In genomic region chr7:76393116-76394031, GRCh38 we compare ENCODE assay signal across 8 cellular contexts. TPM values are rescaled to one million over a fixed set of nuclear protein-coding genes. Genes with fewer than 3 reads are reported as not detected.
DNase-seq lines count a peak whose midpoint lies in the region; ATAC-seq, FAIRE-seq and TF ChIP-seq lines count a peak whose summit lies in the region.

No MANE protein-coding gene starts in this region.

- peak overlapping the region; percentile 100 for H3K23ac ChIP-seq in neuronal stem cell (ENCODE audit: low read depth, low read length, poor library complexity)

- H3K27me3 ChIP-seq in RWPE2 (ENCODE audit: insufficient read depth, poor library complexity, severe bottlenecking), result no peaks in the 10 kb centered on the region
- no peaks in the 10 kb centered on the region for H3K27me3 ChIP-seq in foreskin keratinocyte
- H3K27me3 ChIP-seq in neuronal stem cell (ENCODE audit: control insufficient read depth in 3 of 3, insufficient read depth in 3 of 3, low read depth in 1 of 3, low read length in 3 of 3), result no peaks in the 10 kb centered on the region
- H3K27me3 ChIP-seq in subcutaneous abdominal adipose tissue (ENCODE audit: control insufficient read depth in 5 of 5, insufficient read depth in 4 of 5, low read length in 5 of 5), result no peaks in the 10 kb centered on the region

- peak overlapping the region; percentile 72 for H3K9ac ChIP-seq in ES-I3 (ENCODE audit: low read depth, low read length)
- peak overlapping the region; percentile 97 for H3K9ac ChIP-seq in neuronal stem cell (ENCODE audit: low read depth, low read length, poor library complexity)
- H3K9ac ChIP-seq in subcutaneous abdominal adipose tissue (ENCODE audit: low read length in 5 of 5), result peak overlapping the region; percentile 48 to 81 (median 79)

- H3K4me1 ChIP-seq in ES-I3 (ENCODE audit: insufficient read depth, low read length), result peaks cover 36% of the 10 kb centered on the region
- peaks cover 3% of the 10 kb centered on the region for H3K4me1 ChIP-seq in RWPE2 (ENCODE audit: insufficient read depth, poor library complexity, severe bottlenecking)
- no peaks in the 10 kb centered on the region for H3K4me1 ChIP-seq in foreskin keratinocyte
- H3K4me1 ChIP-seq in neuronal stem cell (ENCODE audit: control insufficient read depth in 2 of 2, insufficient read depth in 1 of 2, low read depth in 1 of 2, low read length in 2 of 2), result peaks cover 14 to 17% of the 10 kb centered on the region in 2 donors
- H3K4me1 ChIP-seq in subcutaneous abdominal adipose tissue (ENCODE audit: control insufficient read depth in 5 of 5, insufficient read depth in 5 of 5, low read length in 5 of 5), result peaks cover 0 to 47% (median 41%) of the 10 kb centered on the region in 5 donors

- peak overlapping the region; percentile 86 for H4K8ac ChIP-seq in neuronal stem cell (ENCODE audit: low read depth, low read length)

- H2BK120ac ChIP-seq in neuronal stem cell (ENCODE audit: low read depth, low read length), result no peak overlapping the region

- no peak for FAIRE-seq in H54 (lab: Jason Lieb, UNC)

- TF ChIP-seq CTCF in LNCaP clone FGC (IDR thresholded peaks at IDR 0.05; ENCODE audit: control insufficient read depth, extremely low read depth, insufficient read depth) (no peak), RWPE2 (IDR thresholded peaks at IDR 0.05; ENCODE audit: poor library complexity, severe bottlenecking) (no peak), foreskin keratinocyte (conservative IDR thresholded peaks at IDR 0.05) (no peak)

- no peaks in the 10 kb centered on the region for H3K9me3 ChIP-seq in ES-I3 (ENCODE audit: control insufficient read depth, insufficient read depth, low read length)
- H3K9me3 ChIP-seq in RWPE2 (ENCODE audit: severe bottlenecking), result no peaks in the 10 kb centered on the region
- no peaks in the 10 kb centered on the region for H3K9me3 ChIP-seq in neuronal stem cell (replicated peaks in 1 of 2; ENCODE audit: control insufficient read depth in 2 of 2, insufficient read depth in 1 of 2, low read depth in 1 of 2, low read length in 2 of 2)
- no peaks in the 10 kb centered on the region for H3K9me3 ChIP-seq in subcutaneous abdominal adipose tissue (ENCODE audit: control insufficient read depth in 5 of 5, low read length in 5 of 5)

- H3K36me3 ChIP-seq in ES-I3 (ENCODE audit: insufficient read depth, low read length) (no peaks in the 10 kb centered on the region), RWPE2 (ENCODE audit: low read depth) (no peaks in the 10 kb centered on the region), neuronal stem cell (replicated peaks in 1 of 2; ENCODE audit: control insufficient read depth in 2 of 2, insufficient read depth in 2 of 2, low read length in 2 of 2) (no peaks in the 10 kb centered on the region), subcutaneous abdominal adipose tissue (ENCODE audit: control insufficient read depth in 5 of 5, insufficient read depth in 5 of 5, low read length in 5 of 5) (no peaks in the 10 kb centered on the region)

- TF ChIP-seq POLR2A in H54 (IDR thresholded peaks at IDR 0.05; ENCODE audit: low read depth, low read length), result peak; percentile 83

- H3K79me1 ChIP-seq in neuronal stem cell (ENCODE audit: low read depth, low read length), result no peaks in the 10 kb centered on the region

- H2BK5ac ChIP-seq in neuronal stem cell (ENCODE audit: low read length), result peak overlapping the region; percentile 62

- peak overlapping the region; percentile 100 for H2AFZ ChIP-seq in neuronal stem cell (ENCODE audit: low read length)

- no CpG with 5 or more reads among the region's 99 CpGs for WGBS in neuronal stem cell (ENCODE audit: extremely low coverage in 2 of 2, insufficient read length in 2 of 2, insufficient replicate concordance in 1 of 2), 2 donors

- no peak overlapping the region for H3K4ac ChIP-seq in neuronal stem cell (ENCODE audit: low read length)

- peak overlapping the region; percentile 80 for H2BK15ac ChIP-seq in neuronal stem cell (ENCODE audit: low read length)

- H2BK12ac ChIP-seq in neuronal stem cell (ENCODE audit: low read length), result peak overlapping the region; percentile 75

- H3K27ac ChIP-seq in RWPE2 (ENCODE audit: poor library complexity, severe bottlenecking) (peak overlapping the region; percentile 54), foreskin keratinocyte (peak overlapping the region; percentile 64), neuronal stem cell (replicated peaks; ENCODE audit: low read length) (no peak overlapping the region), subcutaneous abdominal adipose tissue (ENCODE audit: low read depth, low read length) (peak overlapping the region; percentile 88)

- no peak overlapping the region for H4K91ac ChIP-seq in neuronal stem cell (ENCODE audit: low read depth, low read length, poor library complexity)

- H2AK5ac ChIP-seq in neuronal stem cell (ENCODE audit: low read depth, low read length), result peak overlapping the region; percentile 86

- DNase-seq in H54 (ENCODE audit: insufficient read length, low spot score) (peak; percentile 93), LNCaP clone FGC (ENCODE audit: low read depth) (peak; percentile 50), RWPE2 (ENCODE audit: low spot score) (peak; percentile 89), activated gamma-delta T cell (lab: John Stamatoyannopoulos, UW) (peak; percentile 79), foreskin keratinocyte (peak; percentile 54 to 73), neuronal stem cell (ENCODE audit: low spot score) (peak; percentile 79)

- H3K18ac ChIP-seq in neuronal stem cell (ENCODE audit: low read length), result peak overlapping the region; percentile 99

- peak overlapping the region; percentile 94 for H3K14ac ChIP-seq in neuronal stem cell (ENCODE audit: low read length)

- H3K4me2 ChIP-seq in neuronal stem cell (ENCODE audit: insufficient read depth, low read length, poor library complexity, severe bottlenecking), result peak overlapping the region; percentile 99

- ATAC-seq in RWPE2 (ENCODE audit: low read depth) (peak; percentile 79), foreskin keratinocyte (peak; percentile 76)

- peak overlapping the region; percentile 60 for H3K4me3 ChIP-seq in LNCaP clone FGC (ENCODE audit: low read depth, low read length)
- peak overlapping the region; percentile 46 for H3K4me3 ChIP-seq in RWPE2 (ENCODE audit: severe bottlenecking)
- peak overlapping the region; percentile 96 to 97 for H3K4me3 ChIP-seq in neuronal stem cell (ENCODE audit: low read length in 2 of 2)
- peak overlapping the region; percentile 65 to 87 (median 78) for H3K4me3 ChIP-seq in subcutaneous abdominal adipose tissue (ENCODE audit: low read depth in 1 of 5, low read length in 5 of 5)

RNA-seq across cellular contexts. Expression of gene SSC4D, which starts 16.1 kb away (rescaled TPM):
- total RNA-seq in foreskin keratinocyte, result 1.1 and 1.5 TPM in 2 replicates
- 1.9 and 2.0 TPM in 2 replicates for polyA plus RNA-seq in foreskin keratinocyte
- polyA plus RNA-seq in neuronal stem cell (2013, experiment 1 of 2), result 4.3 TPM
- polyA plus RNA-seq in neuronal stem cell (2013, experiment 2 of 2), result 4.1 TPM

RNA-seq across cellular contexts. Expression of gene ZP3, which starts 31.4 kb away (rescaled TPM):
- total RNA-seq in foreskin keratinocyte, result 7.8 and 10.2 TPM in 2 replicates
- 9.8 and 10.3 TPM in 2 replicates for polyA plus RNA-seq in foreskin keratinocyte
- polyA plus RNA-seq in neuronal stem cell (2013, experiment 1 of 2), result 11.6 TPM
- 8.8 TPM for polyA plus RNA-seq in neuronal stem cell (2013, experiment 2 of 2)

RNA-seq across cellular contexts. Expression of gene YWHAG, which starts 34.6 kb away (rescaled TPM):
- total RNA-seq in foreskin keratinocyte, result 195 and 216 TPM in 2 replicates
- 70.5 and 89.6 TPM in 2 replicates for polyA plus RNA-seq in foreskin keratinocyte
- 115 TPM for polyA plus RNA-seq in neuronal stem cell (2013, experiment 1 of 2)
- 115 TPM for polyA plus RNA-seq in neuronal stem cell (2013, experiment 2 of 2)

Comparison
In these comparisons a context has a peak if more than half of its experiments do, and no peak if none do; other contexts are left out.
1. H3K4me3 ChIP-seq: peak in every context shown above with its lines; median percentile 96 in neuronal stem cell; 78 in subcutaneous abdominal adipose tissue; 60 in LNCaP clone FGC; 46 in RWPE2.